Comparison of ENCODE assay signal across 7 cellular contexts in the genomic region with DNA sequence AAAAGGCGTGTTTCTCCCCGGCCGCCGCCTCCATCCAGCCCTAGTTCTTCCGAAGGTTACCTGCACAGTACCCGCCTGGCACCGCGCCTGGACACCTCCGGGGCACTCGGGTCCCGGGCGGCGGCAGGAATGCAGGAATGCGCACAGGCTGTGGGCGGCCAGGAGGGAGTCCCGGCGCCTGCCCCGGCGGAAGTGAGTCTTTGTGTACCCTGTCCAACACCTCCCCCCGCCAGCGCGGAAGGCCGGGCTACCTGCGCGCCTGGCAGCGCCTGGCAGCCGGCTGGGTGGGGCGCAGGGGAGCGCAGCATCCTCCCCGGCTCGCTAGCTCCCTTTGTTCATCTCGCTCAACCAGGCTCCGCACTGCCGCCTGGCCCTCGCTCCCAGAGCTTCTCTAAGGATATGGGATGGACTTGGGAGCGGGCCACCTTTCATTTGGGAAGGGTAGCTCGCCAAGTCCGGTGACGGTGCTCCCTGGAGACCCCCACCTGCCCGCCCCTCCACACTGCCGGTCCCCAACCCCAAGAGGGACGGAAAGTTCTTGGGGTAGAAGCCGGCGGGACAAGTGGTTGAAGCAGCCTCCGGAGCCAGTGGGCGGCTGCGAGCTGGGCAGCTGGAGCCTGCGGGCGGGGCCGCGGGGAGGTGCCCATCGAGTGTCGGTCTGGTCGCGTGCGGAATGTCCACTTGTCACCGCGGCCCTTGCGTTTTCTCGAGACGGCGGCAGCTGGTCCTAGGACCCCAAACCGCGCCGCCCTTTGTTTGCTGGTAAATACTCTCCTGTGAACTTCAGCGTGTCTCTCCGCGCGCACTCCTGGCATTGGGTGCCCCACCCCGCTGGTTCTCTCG. TPM values are rescaled to one million over a fixed set of nuclear protein-coding genes. Genes with fewer than 3 reads are reported as not detected.
DNase-seq lines count a peak whose midpoint lies in the region; ATAC-seq and TF ChIP-seq lines count a peak whose summit lies in the region.

No MANE protein-coding gene starts in this region.

- H3K27me3 ChIP-seq in HUES64 (ENCODE audit: insufficient read depth, low read length), result peaks cover 69% of the 10 kb centered on the region
- H3K27me3 ChIP-seq in ascending aorta, result no peaks in the 10 kb centered on the region
- peaks cover 43% of the 10 kb centered on the region for H3K27me3 ChIP-seq in suprapubic skin

- intact Hi-C loops in ascending aorta (cut with DNase I), result loop anchor here (2.0 to 10.0 kb wide), 9 partner anchors 24 to 1048 kb away; no protein-coding TSS in a partner anchor

- no peak overlapping the region for H3K27ac Mint-ChIP-seq in activated naive CD4-positive, alpha-beta T cell treated with anti-CD3 and anti-CD28 coated beads, Interleukin-2, amount 50 U/mL, for 72 hours

- no peak for TF ChIP-seq CTCF in ascending aorta (IDR thresholded peaks at IDR 0.05)
- no peak for TF ChIP-seq CTCF in suprapubic skin (IDR thresholded peaks at IDR 0.05)

- no peak for TF ChIP-seq EP300 in suprapubic skin (IDR thresholded peaks at IDR 0.05)

- H3K9me3 ChIP-seq in HUES64 (ENCODE audit: insufficient read depth, low read depth, low read length), result no peaks in the 10 kb centered on the region
- no peaks in the 10 kb centered on the region for H3K9me3 ChIP-seq in ascending aorta
- no peaks in the 10 kb centered on the region for H3K9me3 ChIP-seq in suprapubic skin

- no peaks in the 10 kb centered on the region for H3K9me3 Mint-ChIP-seq in activated naive CD4-positive, alpha-beta T cell treated with anti-CD3 and anti-CD28 coated beads, Interleukin-2, amount 50 U/mL, for 72 hours

- H3K36me3 ChIP-seq in HUES64 (ENCODE audit: insufficient read depth, low read length) (no peaks in the 10 kb centered on the region), ascending aorta (no peaks in the 10 kb centered on the region), suprapubic skin (no peaks in the 10 kb centered on the region)

- under 1% methylated on average over 71 of the region's 71 CpGs for WGBS in HUES64
- under 1% methylated on average over 38 of the region's 71 CpGs for WGBS in suprapubic skin

- peaks cover 6 to 11% of the 10 kb centered on the region in 2 donors for H3K36me3 Mint-ChIP-seq in activated naive CD4-positive, alpha-beta T cell treated with anti-CD3 and anti-CD28 coated beads, Interleukin-2, amount 50 U/mL, for 72 hours

- peak overlapping the region; percentile 83 for H3K9ac ChIP-seq in HUES64 (ENCODE audit: low read depth, low read length)

- TF ChIP-seq POLR2A in suprapubic skin (IDR thresholded peaks at IDR 0.05), result no peak

- no peak for ATAC-seq in activated naive CD4-positive, alpha-beta T cell treated with anti-CD3 and anti-CD28 coated beads, Interleukin-2, amount 50 U/mL, for 72 hours
- ATAC-seq in GM21786 (IDR thresholded peaks at IDR 0.05; ENCODE audit: unreplicated experiment), result no peak

- DNase-seq in ascending aorta (ENCODE audit: low spot score in 2 of 2) (peak in 1 of 2 donors; percentile 78), islet precursor cell (peak; percentile 83), suprapubic skin (ENCODE audit: low spot score in 2 of 2) (no peak), superior temporal gyrus (ENCODE audit: extremely low spot score) (no peak)
- DNase-seq in activated naive CD4-positive, alpha-beta T cell treated with anti-CD3 and anti-CD28 coated beads, Interleukin-2, amount 50 U/mL, for 72 hours (ENCODE audit: low spot score in 2 of 2), result no peak

- H3K27ac ChIP-seq in HUES64 (ENCODE audit: low read depth, low read length), result no peak overlapping the region
- peak overlapping the region; percentile 93 to 97 for H3K27ac ChIP-seq in ascending aorta
- no peak overlapping the region for H3K27ac ChIP-seq in suprapubic skin

- H3K4me1 ChIP-seq in HUES64 (ENCODE audit: insufficient read depth, low read length), result peaks cover 44% of the 10 kb centered on the region
- peaks cover 0 to 3% of the 10 kb centered on the region in 2 donors for H3K4me1 ChIP-seq in ascending aorta
- peaks cover 20% of the 10 kb centered on the region for H3K4me1 ChIP-seq in suprapubic skin

- H3K4me3 ChIP-seq in HUES64 (ENCODE audit: low read length) (peak overlapping the region; percentile 66), ascending aorta (peak overlapping the region; percentile 80 to 98), suprapubic skin (peak overlapping the region; percentile 51)

RNA-seq across cellular contexts. Expression of gene ST6GAL2, which starts 1.2 kb away (rescaled TPM):
- 4.2 TPM for polyA plus RNA-seq in HUES64 (2013, experiment 1 of 2)
- 4.9 TPM for polyA plus RNA-seq in HUES64 (2013, experiment 2 of 2)
- total RNA-seq in ascending aorta, result 55.5 TPM
- total RNA-seq in suprapubic skin, result 1 to 10 TPM in 2 of 4 donors, under 1 TPM in 2; 0.79 to 5.3 (median 1.3) TPM
- total RNA-seq in activated naive CD4-positive, alpha-beta T cell treated with anti-CD3 and anti-CD28 coated beads, Interleukin-2, amount 50 U/mL, for 72 hours, result not detected

Comparison
In these comparisons a context has a peak if more than half of its experiments do, and no peak if none do; other contexts are left out.
1. H3K27ac ChIP-seq: peak in ascending aorta (2 of 2); none in HUES64 (single experiment) and suprapubic skin (single experiment).
2. Peak in every context shown above with its lines, with median percentiles within 50 percentile points of each other: H3K4me3 ChIP-seq.